ENCODE assay signal across 17 cellular contexts in genomic region chr6:16673011-16673797, GRCh38.
DNase-seq lines count a peak whose midpoint lies in the region; ATAC-seq lines count a peak whose summit lies in the region.
"Had no signal": no experiment of that assay in that cellular context is flagged by ENCODE, and none has a peak within 500 bp of the region (broad histone marks: within the 10 kb centered on the region; RNA-seq: fewer than 3 reads in every experiment).

No MANE protein-coding gene starts in this region.

- peaks cover 53% of the 10 kb centered on the region for H3K4me1 Mint-ChIP-seq in T-helper 1 cell treated with Interleukin-12 subunit alpha and Interleukin-12 subunit beta and Interleukin-4 antibody, amounts not matched to agents 30 μg/mL and 1 μg/mL, for 36 hours (ENCODE audit: low read depth)
- H3K4me1 Mint-ChIP-seq in CD4-positive, alpha-beta memory T cell: peaks cover 47 to 68% (median 57%) of the 10 kb centered on the region in 4 donors
- peaks cover 78% of the 10 kb centered on the region for H3K4me1 Mint-ChIP-seq in activated T-helper 2 cell treated with anti-CD3 and anti-CD28 coated beads, Interferon-gamma antibody, Interleukin-2, Interleukin-4, amounts not matched to agents 10 μg/mL and 5 μg/mL and 100 μg/mL, durations not matched to agents 14 hours and 24 hours and 36 hours (ENCODE audit: low read depth)
- peaks cover 25 to 55% of the 10 kb centered on the region in 2 donors for H3K4me1 Mint-ChIP-seq in stimulated activated naive B cell treated with anti-CD40 and anti-IgM and Interleukin-4, amounts not matched to agents 10 μg/mL and 1 μg/mL and 100 μg/mL, for 72 hours

- no peaks in the 10 kb centered on the region for H3K36me3 ChIP-seq in CD4-positive, alpha-beta memory T cell (ENCODE audit: insufficient read depth, low read length)
- H3K36me3 ChIP-seq: Peyer's patch had no signal

- no peak overlapping the region for H3K27ac ChIP-seq in CD4-positive, alpha-beta memory T cell (ENCODE audit: low read depth, low read length)
- H3K27ac ChIP-seq: 22Rv1, Peyer's patch had no signal

- no peak overlapping the region for H3K4me3 Mint-ChIP-seq in T-helper 1 cell treated with Interleukin-12 subunit alpha and Interleukin-12 subunit beta and Interleukin-4 antibody, amounts not matched to agents 30 μg/mL and 1 μg/mL, for 36 hours
- peak overlapping the region in 2 of 8 donors; percentile 14 to 41 for H3K4me3 Mint-ChIP-seq in CD4-positive, alpha-beta memory T cell
- H3K4me3 Mint-ChIP-seq in activated T-helper 2 cell treated with anti-CD3 and anti-CD28 coated beads, Interferon-gamma antibody, Interleukin-2, Interleukin-4, amounts not matched to agents 10 μg/mL and 5 μg/mL and 100 μg/mL, durations not matched to agents 14 hours and 24 hours and 36 hours (ENCODE audit: low read depth): no peak overlapping the region
- no peak overlapping the region for H3K4me3 Mint-ChIP-seq in stimulated activated naive B cell treated with anti-CD40 and anti-IgM and Interleukin-4, amounts not matched to agents 10 μg/mL and 1 μg/mL and 100 μg/mL, for 72 hours
- H3K4me3 Mint-ChIP-seq: CD14-positive monocyte had no signal

- no peaks in the 10 kb centered on the region for H3K9me3 ChIP-seq in CD4-positive, alpha-beta memory T cell (ENCODE audit: control insufficient read depth in 1 of 2, low read length in 2 of 2)
- H3K9me3 ChIP-seq: Peyer's patch had no signal

- intact Hi-C loops in CD4-positive, alpha-beta memory T cell (cut with micrococcal nuclease): no loop called here
- intact Hi-C loops in activated T-helper 2 cell treated with anti-CD3 and anti-CD28 coated beads, Interferon-gamma antibody, Interleukin-2, Interleukin-4, amounts not matched to agents 10 μg/mL and 5 μg/mL and 100 μg/mL, durations not matched to agents 14 hours and 24 hours and 36 hours (cut with micrococcal nuclease): loop anchor here (5.0 kb wide), 3 partner anchors 39 to 191 kb away; partner anchors contain the start of gene ATXN1
- intact Hi-C loops in posterior vena cava (cut with DNase I): no loop called here

- no peaks in the 10 kb centered on the region for H3K27me3 Mint-ChIP-seq in T-helper 1 cell treated with Interleukin-12 subunit alpha and Interleukin-12 subunit beta and Interleukin-4 antibody, amounts not matched to agents 30 μg/mL and 1 μg/mL, for 36 hours (ENCODE audit: low read depth)
- no peaks in the 10 kb centered on the region for H3K27me3 Mint-ChIP-seq in CD4-positive, alpha-beta memory T cell
- H3K27me3 Mint-ChIP-seq in activated T-helper 2 cell treated with anti-CD3 and anti-CD28 coated beads, Interferon-gamma antibody, Interleukin-2, Interleukin-4, amounts not matched to agents 10 μg/mL and 5 μg/mL and 100 μg/mL, durations not matched to agents 14 hours and 24 hours and 36 hours (ENCODE audit: low read depth): no peaks in the 10 kb centered on the region
- H3K27me3 Mint-ChIP-seq in stimulated activated naive B cell treated with anti-CD40 and anti-IgM and Interleukin-4, amounts not matched to agents 10 μg/mL and 1 μg/mL and 100 μg/mL, for 72 hours: no peaks in the 10 kb centered on the region

- H3K4me3 ChIP-seq in CD4-positive, alpha-beta memory T cell (ENCODE audit: low read length in 2 of 2): no peak overlapping the region
- H3K4me3 ChIP-seq: Peyer's patch had no signal

- CTCF ChIA-PET in CD4-positive, alpha-beta memory T cell (lab: Charles Lee; ENCODE audit: partially characterized antibody): interaction anchor here (0.7 kb wide), 1 partner anchor 98 kb away, joined by 5 read pairs; no protein-coding TSS in a partner anchor

- H3K4me1 ChIP-seq in CD4-positive, alpha-beta memory T cell (ENCODE audit: insufficient read depth, low read length): peaks cover 69% of the 10 kb centered on the region

- H3K9me3 Mint-ChIP-seq in T-helper 1 cell treated with Interleukin-12 subunit alpha and Interleukin-12 subunit beta and Interleukin-4 antibody, amounts not matched to agents 30 μg/mL and 1 μg/mL, for 36 hours: no peaks in the 10 kb centered on the region
- H3K9me3 Mint-ChIP-seq in CD4-positive, alpha-beta memory T cell: peaks cover 0 to 2% (median 0%) of the 10 kb centered on the region in 8 donors
- H3K9me3 Mint-ChIP-seq in activated T-helper 2 cell treated with anti-CD3 and anti-CD28 coated beads, Interferon-gamma antibody, Interleukin-2, Interleukin-4, amounts not matched to agents 10 μg/mL and 5 μg/mL and 100 μg/mL, durations not matched to agents 14 hours and 24 hours and 36 hours: peaks cover 2% of the 10 kb centered on the region
- H3K9me3 Mint-ChIP-seq in stimulated activated naive B cell treated with anti-CD40 and anti-IgM and Interleukin-4, amounts not matched to agents 10 μg/mL and 1 μg/mL and 100 μg/mL, for 72 hours: no peaks in the 10 kb centered on the region
- H3K9me3 Mint-ChIP-seq: CD14-positive monocyte had no signal

- DNase-seq in T-helper 1 cell: no peak
- no peak for DNase-seq in CD4-positive, alpha-beta memory T cell
- DNase-seq in activated T-helper 2 cell treated with anti-CD3 and anti-CD28 coated beads, Interferon-gamma antibody, Interleukin-2, Interleukin-4, amounts not matched to agents 10 μg/mL and 5 μg/mL and 100 μg/mL, durations not matched to agents 14 hours and 24 hours and 36 hours (ENCODE audit: low spot score): no peak
- DNase-seq in left lobe of liver (ENCODE audit: low spot score): no peak
- no peak for DNase-seq in stimulated activated naive B cell treated with anti-CD40 and anti-IgM and Interleukin-4, amounts not matched to agents 10 μg/mL and 1 μg/mL and 100 μg/mL, for 72 hours
- no peak for DNase-seq in posterior vena cava (ENCODE audit: low spot score)
- DNase-seq: COR-L47, DMS 273 treated with DMSO at 0.1 percent for 48 hours, DND-41, GOT3, KBM-7, NCI-H1694 treated with DMSO at 0.1 percent for 48 hours, Peyer's patch had no signal

- POLR2A ChIA-PET in CD4-positive, alpha-beta memory T cell (lab: Charles Lee; ENCODE audit: partially characterized antibody): no interaction called here

- peaks cover 37% of the 10 kb centered on the region for H3K36me3 Mint-ChIP-seq in T-helper 1 cell treated with Interleukin-12 subunit alpha and Interleukin-12 subunit beta and Interleukin-4 antibody, amounts not matched to agents 30 μg/mL and 1 μg/mL, for 36 hours (ENCODE audit: low read depth)
- peaks cover 3 to 11% of the 10 kb centered on the region in 2 donors for H3K36me3 Mint-ChIP-seq in CD4-positive, alpha-beta memory T cell
- H3K36me3 Mint-ChIP-seq in activated T-helper 2 cell treated with anti-CD3 and anti-CD28 coated beads, Interferon-gamma antibody, Interleukin-2, Interleukin-4, amounts not matched to agents 10 μg/mL and 5 μg/mL and 100 μg/mL, durations not matched to agents 14 hours and 24 hours and 36 hours (ENCODE audit: low read depth): peaks cover 47% of the 10 kb centered on the region
- H3K36me3 Mint-ChIP-seq in stimulated activated naive B cell treated with anti-CD40 and anti-IgM and Interleukin-4, amounts not matched to agents 10 μg/mL and 1 μg/mL and 100 μg/mL, for 72 hours: peaks cover 14 to 32% of the 10 kb centered on the region in 2 donors

- H3K27ac Mint-ChIP-seq in T-helper 1 cell treated with Interleukin-12 subunit alpha and Interleukin-12 subunit beta and Interleukin-4 antibody, amounts not matched to agents 30 μg/mL and 1 μg/mL, for 36 hours: peak overlapping the region; percentile 21
- peak overlapping the region in 6 of 7 donors; percentile 6 to 82 (median 57) for H3K27ac Mint-ChIP-seq in CD4-positive, alpha-beta memory T cell
- peak overlapping the region; percentile 36 for H3K27ac Mint-ChIP-seq in activated T-helper 2 cell treated with anti-CD3 and anti-CD28 coated beads, Interferon-gamma antibody, Interleukin-2, Interleukin-4, amounts not matched to agents 10 μg/mL and 5 μg/mL and 100 μg/mL, durations not matched to agents 14 hours and 24 hours and 36 hours
- H3K27ac Mint-ChIP-seq in stimulated activated naive B cell treated with anti-CD40 and anti-IgM and Interleukin-4, amounts not matched to agents 10 μg/mL and 1 μg/mL and 100 μg/mL, for 72 hours: no peak overlapping the region

- ATAC-seq in left lobe of liver (peak; percentile 69), GM18909 (IDR thresholded peaks at IDR 0.05; ENCODE audit: poor library complexity, unreplicated experiment) (no peak)
- no peak for ATAC-seq in stimulated activated naive B cell treated with anti-CD40 and anti-IgM and Interleukin-4, amounts not matched to agents 10 μg/mL and 1 μg/mL and 100 μg/mL, for 72 hours (replicated peaks)

- H3K27me3 ChIP-seq in CD4-positive, alpha-beta memory T cell (ENCODE audit: insufficient read depth, low read length): no peaks in the 10 kb centered on the region
- H3K27me3 ChIP-seq: Peyer's patch had no signal
